In the genomic region with DNA sequence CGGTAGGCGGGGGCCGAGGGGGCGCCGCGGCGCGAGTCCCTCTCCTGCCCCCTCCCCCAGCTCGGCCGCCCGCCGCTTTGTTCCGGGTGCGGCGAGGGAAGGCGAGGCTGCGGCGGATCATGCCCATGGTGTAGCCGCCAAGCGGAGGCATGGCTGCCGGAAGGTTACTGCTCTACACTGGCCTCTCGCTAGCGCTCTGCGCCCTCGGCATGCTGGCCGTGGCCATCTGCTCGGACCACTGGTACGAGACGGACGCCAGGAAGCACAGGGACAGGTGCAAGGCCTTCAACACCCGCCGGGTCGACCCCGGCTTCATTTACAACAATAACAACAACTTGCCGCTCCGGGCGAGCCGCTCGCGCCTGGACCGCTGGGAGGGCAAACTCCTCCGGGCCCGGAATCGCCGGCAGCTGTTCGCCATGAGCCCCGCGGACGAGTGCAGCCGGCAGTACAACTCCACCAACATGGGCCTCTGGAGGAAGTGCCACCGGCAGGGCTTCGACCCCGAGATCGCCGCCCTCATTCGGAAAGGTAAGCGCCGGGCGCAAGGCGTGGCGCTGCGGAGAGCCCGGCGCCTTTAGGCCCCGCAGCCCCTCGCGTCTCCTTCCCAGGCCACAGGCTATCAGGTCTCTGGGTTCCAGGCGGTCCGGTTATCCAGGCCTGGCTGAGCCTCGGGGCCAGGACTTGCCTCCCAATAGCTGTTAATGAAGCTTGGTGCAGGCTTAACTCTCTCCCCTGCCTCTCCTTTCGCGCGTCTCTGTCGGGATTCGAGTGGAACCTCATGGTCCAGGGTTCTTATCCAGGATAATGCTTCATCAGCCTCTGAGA, we compare ENCODE assay signal across 8 cellular contexts. TPM values are rescaled to one million over a fixed set of nuclear protein-coding genes. Genes with fewer than 3 reads are reported as not detected.
DNase-seq lines count a peak whose midpoint lies in the region; ATAC-seq, FAIRE-seq and TF ChIP-seq lines count a peak whose summit lies in the region.

No MANE protein-coding gene starts in this region.

- no peaks in the 10 kb centered on the region for H3K9me3 Mint-ChIP-seq in activated T-helper 1 cell treated with anti-CD3 and anti-CD28 coated beads, Interleukin-12 subunit alpha, Interleukin-12 subunit beta, Interleukin-2, Interleukin-4 antibody, amounts not matched to agents 30 ng/mL and 10 ng/mL and 1 ng/mL, durations not matched to agents 14 hours and 24 hours and 36 hours

- H3K4ac ChIP-seq in IMR-90 (ENCODE audit: low read depth, low read length) = no peak overlapping the region

- no peak overlapping the region for H4K91ac ChIP-seq in IMR-90 (ENCODE audit: insufficient read depth, low read depth, low read length)

- no peak for DNase-seq in IMR-90
- peak; percentile 28 for DNase-seq in activated T-helper 1 cell treated with anti-CD3 and anti-CD28 coated beads, Interleukin-12 subunit alpha, Interleukin-12 subunit beta, Interleukin-2, Interleukin-4 antibody, amounts not matched to agents 30 ng/mL and 10 ng/mL and 1 ng/mL, durations not matched to agents 14 hours and 24 hours and 36 hours (ENCODE audit: low spot score)
- DNase-seq in left ventricle myocardium inferior = no peak
- DNase-seq in posterior cingulate gyrus = peak in 9 of 10 donors; percentile 18 to 91 (median 34)
- DNase-seq in D721Med (ENCODE audit: insufficient read length, low spot score) = no peak
- DNase-seq in OCI-M1 (lab: John Stamatoyannopoulos, UW) = no peak

- H2BK120ac ChIP-seq in IMR-90 (ENCODE audit: low read depth, low read length) = no peak overlapping the region

- H3K4me3 ChIP-seq in DOHH2 (ENCODE audit: low read length) (0 out of 2 replicates have a peak overlapping the region, but pooled peaks have one; percentile 14), IMR-90 (ENCODE audit: insufficient read depth, low read depth, low read length) (peak overlapping the region; percentile 47), left ventricle myocardium inferior (peak overlapping the region; percentile 71)

- H3K9me3 ChIP-seq in DOHH2 (ENCODE audit: control insufficient read depth, insufficient read depth, low read length) (no peaks in the 10 kb centered on the region), IMR-90 (ENCODE audit: control insufficient read depth, insufficient read depth, low read length) (no peaks in the 10 kb centered on the region), left ventricle myocardium inferior (replicated peaks) (no peaks in the 10 kb centered on the region)

- FAIRE-seq in D721Med (lab: Jason Lieb, UNC) = no peak

- no peak overlapping the region for H3K56ac ChIP-seq in IMR-90 (ENCODE audit: extremely low read depth, insufficient read depth, low read length)

- no peaks in the 10 kb centered on the region for H3K36me3 ChIP-seq in DOHH2 (ENCODE audit: control insufficient read depth, low read length)
- H3K36me3 ChIP-seq in IMR-90 (ENCODE audit: control insufficient read depth, insufficient read depth, low read length) = no peaks in the 10 kb centered on the region
- no peaks in the 10 kb centered on the region for H3K36me3 ChIP-seq in left ventricle myocardium inferior

- H3K9me1 ChIP-seq in IMR-90 (ENCODE audit: insufficient read depth, low read length) = no peaks in the 10 kb centered on the region

- CTCF ChIA-PET in IMR-90 (lab: Yijun Ruan, JAX) = no interaction called here

- peak; percentile 38 for ATAC-seq in IMR-90 (ENCODE audit: low read depth)
- ATAC-seq in HG02623 (IDR thresholded peaks at IDR 0.05; ENCODE audit: unreplicated experiment) = no peak

- peak overlapping the region; percentile 33; the same call in 1 of the 2 replicates for H3K9ac ChIP-seq in IMR-90 (ENCODE audit: low read depth, low read length)

- POLR2A ChIA-PET in IMR-90 (lab: Charles Lee; ENCODE audit: unreplicated experiment) = no interaction called here

- no peak overlapping the region for H3K14ac ChIP-seq in IMR-90 (replicated peaks; ENCODE audit: low read depth, low read length)

- H2AFZ ChIP-seq in IMR-90 (replicated peaks; ENCODE audit: low read length, poor library complexity) = peak overlapping the region; percentile 82

- peaks cover 33% of the 10 kb centered on the region for H3K27me3 Mint-ChIP-seq in activated T-helper 1 cell treated with anti-CD3 and anti-CD28 coated beads, Interleukin-12 subunit alpha, Interleukin-12 subunit beta, Interleukin-2, Interleukin-4 antibody, amounts not matched to agents 30 ng/mL and 10 ng/mL and 1 ng/mL, durations not matched to agents 14 hours and 24 hours and 36 hours (ENCODE audit: insufficient read depth)

- H3K79me1 ChIP-seq in IMR-90 (ENCODE audit: low read depth in 1 of 2, low read length in 2 of 2) = no peaks in the 10 kb centered on the region

- no peaks in the 10 kb centered on the region for H3K9me2 ChIP-seq in DOHH2 (replicated peaks; ENCODE audit: control insufficient read depth, low read length)

- H3K4me1 ChIP-seq in DOHH2 (ENCODE audit: control insufficient read depth, low read length) = peaks cover 4% of the 10 kb centered on the region
- peaks cover 1% of the 10 kb centered on the region; the same call in 1 of the 2 replicates for H3K4me1 ChIP-seq in IMR-90 (ENCODE audit: control insufficient read depth, insufficient read depth, low read length)
- peaks cover 43% of the 10 kb centered on the region for H3K4me1 ChIP-seq in left ventricle myocardium inferior

- no peak overlapping the region for H2BK20ac ChIP-seq in IMR-90 (ENCODE audit: low read depth, low read length)

- H3K36me3 Mint-ChIP-seq in activated T-helper 1 cell treated with anti-CD3 and anti-CD28 coated beads, Interleukin-12 subunit alpha, Interleukin-12 subunit beta, Interleukin-2, Interleukin-4 antibody, amounts not matched to agents 30 ng/mL and 10 ng/mL and 1 ng/mL, durations not matched to agents 14 hours and 24 hours and 36 hours (ENCODE audit: low read depth) = no peaks in the 10 kb centered on the region

- no peak overlapping the region for H4K8ac ChIP-seq in IMR-90 (ENCODE audit: low read depth in 2 of 2, low read length in 2 of 2)

- no peak for TF ChIP-seq CTCF in DOHH2 (IDR thresholded peaks at IDR 0.05; ENCODE audit: low read depth, low read length, poor library complexity, severe bottlenecking)
- TF ChIP-seq CTCF in IMR-90 (conservative IDR thresholded peaks at IDR 0.05; ENCODE audit: low read depth, low read length) = no peak
- no peak for TF ChIP-seq CTCF in left ventricle myocardium inferior (IDR thresholded peaks at IDR 0.05; ENCODE audit: borderline replicate concordance)
- no peak for TF ChIP-seq CTCF in D721Med (IDR thresholded peaks at IDR 0.05; ENCODE audit: insufficient read depth, missing control alignments)

- H2BK5ac ChIP-seq in IMR-90 (ENCODE audit: low read depth, low read length, poor library complexity, severe bottlenecking) = no peak overlapping the region

- H4K5ac ChIP-seq in IMR-90 (ENCODE audit: low read depth, low read length) = no peak overlapping the region

- no TSS peak for BruUV-seq in IMR-90 (replicated peaks; lab: Mats Ljungman, UMichigan)

- H3K27me3 ChIP-seq in DOHH2 (ENCODE audit: control insufficient read depth, low read length) = peaks cover 76% of the 10 kb centered on the region
- H3K27me3 ChIP-seq in IMR-90 (ENCODE audit: control insufficient read depth, insufficient read depth, low read length) = peaks cover 44% of the 10 kb centered on the region
- peaks cover 91% of the 10 kb centered on the region for H3K27me3 ChIP-seq in left ventricle myocardium inferior (ENCODE audit: low read depth)

- no peak overlapping the region for H2BK15ac ChIP-seq in IMR-90 (ENCODE audit: low read depth, low read length)

- no peak overlapping the region for H3K27ac Mint-ChIP-seq in activated T-helper 1 cell treated with anti-CD3 and anti-CD28 coated beads, Interleukin-12 subunit alpha, Interleukin-12 subunit beta, Interleukin-2, Interleukin-4 antibody, amounts not matched to agents 30 ng/mL and 10 ng/mL and 1 ng/mL, durations not matched to agents 14 hours and 24 hours and 36 hours

- H3K27ac ChIP-seq in DOHH2 (ENCODE audit: low read depth, low read length) = no peak overlapping the region
- no peak overlapping the region for H3K27ac ChIP-seq in IMR-90 (ENCODE audit: insufficient read depth, low read length)
- H3K27ac ChIP-seq in left ventricle myocardium inferior (replicated peaks) = no peak overlapping the region

- no peak for TF ChIP-seq RAD21 in IMR-90 (IDR thresholded peaks at IDR 0.05; ENCODE audit: low read length)

- H4K20me1 ChIP-seq in DOHH2 (ENCODE audit: control insufficient read depth, insufficient read depth, low read depth, low read length) (no peaks in the 10 kb centered on the region), IMR-90 (ENCODE audit: insufficient read depth, low read length) (no peaks in the 10 kb centered on the region)

- no peak overlapping the region for H2AK9ac ChIP-seq in IMR-90 (replicated peaks; ENCODE audit: low read depth, low read length, poor library complexity)

- intact Hi-C loops in IMR-90 (cut with micrococcal nuclease) (loop anchor here (10.0 kb wide), 1 partner anchor 580 kb away; no protein-coding TSS in a partner anchor), left ventricle myocardium inferior (cut with micrococcal nuclease) (no loop called here), posterior cingulate gyrus (cut with DNase I) (loop anchor here (5.0 to 10.0 kb wide), 5 partner anchors 57 to 578 kb away; a partner anchor contains a TSS)
- intact Hi-C loops in activated T-helper 1 cell treated with anti-CD3 and anti-CD28 coated beads, Interleukin-12 subunit alpha, Interleukin-12 subunit beta, Interleukin-2, Interleukin-4 antibody, amounts not matched to agents 30 ng/mL and 10 ng/mL and 1 ng/mL, durations not matched to agents 14 hours and 24 hours and 36 hours (cut with micrococcal nuclease) = loop anchor here (5.0 to 10.0 kb wide), 3 partner anchors 150 to 578 kb away; a partner anchor contains a TSS

- no peak overlapping the region for H3K18ac ChIP-seq in IMR-90 (ENCODE audit: low read depth, low read length)

- H3K4me1 Mint-ChIP-seq in activated T-helper 1 cell treated with anti-CD3 and anti-CD28 coated beads, Interleukin-12 subunit alpha, Interleukin-12 subunit beta, Interleukin-2, Interleukin-4 antibody, amounts not matched to agents 30 ng/mL and 10 ng/mL and 1 ng/mL, durations not matched to agents 14 hours and 24 hours and 36 hours (ENCODE audit: low read depth) = peaks cover 36% of the 10 kb centered on the region

- dilution Hi-C loops in IMR-90 (cut with HindIII; ENCODE audit: low sequenced_read_pairs, unreplicated experiment) = no loop called here

- H3K4me2 ChIP-seq in DOHH2 (ENCODE audit: low read length) (peak overlapping the region; percentile 37), IMR-90 (ENCODE audit: low read depth, low read length) (peak overlapping the region; percentile 82)

- no peak overlapping the region for H2AK5ac ChIP-seq in IMR-90 (ENCODE audit: low read depth, low read length)

- H3F3A ChIP-seq in DOHH2 (ENCODE audit: control insufficient read depth, insufficient read depth) = no peaks in the 10 kb centered on the region

- H3K4me3 Mint-ChIP-seq in activated T-helper 1 cell treated with anti-CD3 and anti-CD28 coated beads, Interleukin-12 subunit alpha, Interleukin-12 subunit beta, Interleukin-2, Interleukin-4 antibody, amounts not matched to agents 30 ng/mL and 10 ng/mL and 1 ng/mL, durations not matched to agents 14 hours and 24 hours and 36 hours = peak overlapping the region; percentile 85

- no peak overlapping the region for H3K23ac ChIP-seq in IMR-90 (ENCODE audit: low read depth, low read length)

- TF ChIP-seq POLR2A in IMR-90 (IDR thresholded peaks at IDR 0.05; ENCODE audit: low read depth, low read length) = no peak

- in situ Hi-C loops in IMR-90 (cut with MboI; ENCODE audit: low sequenced_read_pairs) = no loop called here

- no peaks in the 10 kb centered on the region for H3K79me2 ChIP-seq in DOHH2 (ENCODE audit: control insufficient read depth, low read length)

- 2% methylated on average over 50 of the region's 75 CpGs; no CpG with 5 or more reads in 1 of the 2 experiments for WGBS in IMR-90 (ENCODE audit: extremely low coverage in 2 of 2, insufficient read length in 1 of 2), 2 experiments

RNA-seq across cellular contexts. Expression of a gene that starts 0.5 kb away (rescaled TPM):
- total RNA-seq in IMR-90 (2012; rRNA removed) (under 0.01 TPM in 2 replicates), left ventricle myocardium inferior (35.9 TPM)
- polyA plus RNA-seq in IMR-90 (2012; rRNA removed) = 0.05 and 0.06 TPM in 2 replicates
- 0.03 and 0.20 TPM in 2 replicates for polyA plus RNA-seq in IMR-90 (2012; cell fraction: cytosol; rRNA removed)
- 0.03 and 0.13 TPM in 2 replicates for polyA plus RNA-seq in IMR-90 (2012; cell fraction: nucleus; rRNA removed; ENCODE audit: low replicate concordance)
- total RNA-seq in activated T-helper 1 cell treated with anti-CD3 and anti-CD28 coated beads, Interleukin-12 subunit alpha, Interleukin-12 subunit beta, Interleukin-2, Interleukin-4 antibody, amounts not matched to agents 30 ng/mL and 10 ng/mL and 1 ng/mL, durations not matched to agents 14 hours and 24 hours and 36 hours = 2.5 and 3.7 TPM in 2 replicates

RNA-seq across cellular contexts. Expression of a gene that starts 59.6 kb away (rescaled TPM):
- total RNA-seq in IMR-90 (2012; rRNA removed) (14.5 and 24.4 TPM in 2 replicates), left ventricle myocardium inferior (123 TPM)
- 33.8 and 34.3 TPM in 2 replicates for polyA plus RNA-seq in IMR-90 (2012; rRNA removed)
- polyA plus RNA-seq in IMR-90 (2012; cell fraction: cytosol; rRNA removed) = 3.5 and 8.4 TPM in 2 replicates
- polyA plus RNA-seq in IMR-90 (2012; cell fraction: nucleus; rRNA removed; ENCODE audit: low replicate concordance) = 0.73 and 6.8 TPM in 2 replicates
- 63.0 and 73.9 TPM in 2 replicates for total RNA-seq in activated T-helper 1 cell treated with anti-CD3 and anti-CD28 coated beads, Interleukin-12 subunit alpha, Interleukin-12 subunit beta, Interleukin-2, Interleukin-4 antibody, amounts not matched to agents 30 ng/mL and 10 ng/mL and 1 ng/mL, durations not matched to agents 14 hours and 24 hours and 36 hours

Comparison
In these comparisons a context has a peak if more than half of its experiments do, and no peak if none do; other contexts are left out.
1. H3K4me3 ChIP-seq: peak in every context shown above with its lines; median percentile 71 in left ventricle myocardium inferior; 47 in IMR-90; 14 in DOHH2.
2. DNase-seq: peak in activated T-helper 1 cell treated with anti-CD3 and anti-CD28 coated beads, Interleukin-12 subunit alpha, Interleukin-12 subunit beta, Interleukin-2, Interleukin-4 antibody, amounts not matched to agents 30 ng/mL and 10 ng/mL and 1 ng/mL, durations not matched to agents 14 hours and 24 hours and 36 hours (single experiment) and posterior cingulate gyrus (9 of 10); none in IMR-90 (single experiment), left ventricle myocardium inferior (single experiment), D721Med (single experiment) and OCI-M1 (single experiment).